Comparison of ENCODE assay signal across 1 cellular context in the genomic region with DNA sequence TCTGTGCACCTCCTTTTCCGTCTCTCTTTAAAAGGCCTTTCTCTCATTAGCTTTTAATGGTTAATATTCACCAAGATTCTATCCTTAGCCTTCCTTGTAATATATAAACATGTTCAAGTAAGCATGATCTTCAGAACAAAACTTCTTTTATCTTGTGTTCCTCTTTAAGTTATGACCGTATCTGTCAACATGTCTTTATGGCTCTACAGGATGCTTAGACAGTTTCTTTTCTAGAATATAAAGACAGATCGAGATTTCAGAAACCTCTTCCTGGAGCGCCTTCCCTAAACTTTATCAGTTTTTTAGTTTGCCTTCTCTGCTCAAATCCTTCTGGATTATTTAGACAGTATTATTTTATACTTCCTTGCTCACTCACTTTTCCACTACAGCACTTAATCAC.
TF ChIP-seq lines count a peak whose summit lies in the region.

No MANE protein-coding gene starts in this region.

TF ChIP-seq in GM23338, 12 proteins besides CTCF, POLR2A, EP300 and RAD21:
- TF ChIP-seq, protein P1, sequence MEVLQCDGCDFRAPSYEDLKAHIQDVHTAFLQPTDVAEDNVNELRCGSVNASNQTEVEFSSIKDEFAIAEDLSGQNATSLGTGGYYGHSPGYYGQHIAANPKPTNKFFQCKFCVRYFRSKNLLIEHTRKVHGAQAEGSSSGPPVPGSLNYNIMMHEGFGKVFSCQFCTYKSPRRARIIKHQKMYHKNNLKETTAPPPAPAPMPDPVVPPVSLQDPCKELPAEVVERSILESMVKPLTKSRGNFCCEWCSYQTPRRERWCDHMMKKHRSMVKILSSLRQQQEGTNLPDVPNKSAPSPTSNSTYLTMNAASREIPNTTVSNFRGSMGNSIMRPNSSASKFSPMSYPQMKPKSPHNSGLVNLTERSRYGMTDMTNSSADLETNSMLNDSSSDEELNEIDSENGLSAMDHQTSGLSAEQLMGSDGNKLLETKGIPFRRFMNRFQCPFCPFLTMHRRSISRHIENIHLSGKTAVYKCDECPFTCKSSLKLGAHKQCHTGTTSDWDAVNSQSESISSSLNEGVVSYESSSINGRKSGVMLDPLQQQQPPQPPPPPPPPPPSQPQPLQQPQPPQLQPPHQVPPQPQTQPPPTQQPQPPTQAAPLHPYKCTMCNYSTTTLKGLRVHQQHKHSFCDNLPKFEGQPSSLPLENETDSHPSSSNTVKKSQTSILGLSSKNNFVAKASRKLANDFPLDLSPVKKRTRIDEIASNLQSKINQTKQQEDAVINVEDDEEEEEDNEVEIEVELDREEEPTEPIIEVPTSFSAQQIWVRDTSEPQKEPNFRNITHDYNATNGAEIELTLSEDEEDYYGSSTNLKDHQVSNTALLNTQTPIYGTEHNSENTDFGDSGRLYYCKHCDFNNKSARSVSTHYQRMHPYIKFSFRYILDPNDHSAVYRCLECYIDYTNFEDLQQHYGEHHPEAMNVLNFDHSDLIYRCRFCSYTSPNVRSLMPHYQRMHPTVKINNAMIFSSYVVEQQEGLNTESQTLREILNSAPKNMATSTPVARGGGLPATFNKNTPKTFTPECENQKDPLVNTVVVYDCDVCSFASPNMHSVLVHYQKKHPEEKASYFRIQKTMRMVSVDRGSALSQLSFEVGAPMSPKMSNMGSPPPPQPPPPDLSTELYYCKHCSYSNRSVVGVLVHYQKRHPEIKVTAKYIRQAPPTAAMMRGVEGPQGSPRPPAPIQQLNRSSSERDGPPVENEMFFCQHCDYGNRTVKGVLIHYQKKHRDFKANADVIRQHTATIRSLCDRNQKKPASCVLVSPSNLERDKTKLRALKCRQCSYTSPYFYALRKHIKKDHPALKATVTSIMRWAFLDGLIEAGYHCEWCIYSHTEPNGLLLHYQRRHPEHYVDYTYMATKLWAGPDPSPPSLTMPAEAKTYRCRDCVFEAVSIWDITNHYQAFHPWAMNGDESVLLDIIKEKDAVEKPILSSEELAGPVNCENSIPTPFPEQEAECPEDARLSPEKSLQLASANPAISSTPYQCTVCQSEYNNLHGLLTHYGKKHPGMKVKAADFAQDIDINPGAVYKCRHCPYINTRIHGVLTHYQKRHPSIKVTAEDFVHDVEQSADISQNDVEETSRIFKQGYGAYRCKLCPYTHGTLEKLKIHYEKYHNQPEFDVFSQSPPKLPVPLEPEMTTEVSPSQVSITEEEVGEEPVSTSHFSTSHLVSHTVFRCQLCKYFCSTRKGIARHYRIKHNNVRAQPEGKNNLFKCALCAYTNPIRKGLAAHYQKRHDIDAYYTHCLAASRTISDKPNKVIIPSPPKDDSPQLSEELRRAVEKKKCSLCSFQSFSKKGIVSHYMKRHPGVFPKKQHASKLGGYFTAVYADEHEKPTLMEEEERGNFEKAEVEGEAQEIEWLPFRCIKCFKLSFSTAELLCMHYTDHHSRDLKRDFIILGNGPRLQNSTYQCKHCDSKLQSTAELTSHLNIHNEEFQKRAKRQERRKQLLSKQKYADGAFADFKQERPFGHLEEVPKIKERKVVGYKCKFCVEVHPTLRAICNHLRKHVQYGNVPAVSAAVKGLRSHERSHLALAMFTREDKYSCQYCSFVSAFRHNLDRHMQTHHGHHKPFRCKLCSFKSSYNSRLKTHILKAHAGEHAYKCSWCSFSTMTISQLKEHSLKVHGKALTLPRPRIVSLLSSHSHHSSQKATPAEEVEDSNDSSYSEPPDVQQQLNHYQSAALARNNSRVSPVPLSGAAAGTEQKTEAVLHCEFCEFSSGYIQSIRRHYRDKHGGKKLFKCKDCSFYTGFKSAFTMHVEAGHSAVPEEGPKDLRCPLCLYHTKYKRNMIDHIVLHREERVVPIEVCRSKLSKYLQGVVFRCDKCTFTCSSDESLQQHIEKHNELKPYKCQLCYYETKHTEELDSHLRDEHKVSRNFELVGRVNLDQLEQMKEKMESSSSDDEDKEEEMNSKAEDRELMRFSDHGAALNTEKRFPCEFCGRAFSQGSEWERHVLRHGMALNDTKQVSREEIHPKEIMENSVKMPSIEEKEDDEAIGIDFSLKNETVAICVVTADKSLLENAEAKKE (CRISPR knock-in tag; IDR thresholded peaks at IDR 0.05), result no peak
- TF ChIP-seq ZNF114 (CRISPR knock-in tag; IDR thresholded peaks at IDR 0.05), result no peak
- TF ChIP-seq, protein P2, sequence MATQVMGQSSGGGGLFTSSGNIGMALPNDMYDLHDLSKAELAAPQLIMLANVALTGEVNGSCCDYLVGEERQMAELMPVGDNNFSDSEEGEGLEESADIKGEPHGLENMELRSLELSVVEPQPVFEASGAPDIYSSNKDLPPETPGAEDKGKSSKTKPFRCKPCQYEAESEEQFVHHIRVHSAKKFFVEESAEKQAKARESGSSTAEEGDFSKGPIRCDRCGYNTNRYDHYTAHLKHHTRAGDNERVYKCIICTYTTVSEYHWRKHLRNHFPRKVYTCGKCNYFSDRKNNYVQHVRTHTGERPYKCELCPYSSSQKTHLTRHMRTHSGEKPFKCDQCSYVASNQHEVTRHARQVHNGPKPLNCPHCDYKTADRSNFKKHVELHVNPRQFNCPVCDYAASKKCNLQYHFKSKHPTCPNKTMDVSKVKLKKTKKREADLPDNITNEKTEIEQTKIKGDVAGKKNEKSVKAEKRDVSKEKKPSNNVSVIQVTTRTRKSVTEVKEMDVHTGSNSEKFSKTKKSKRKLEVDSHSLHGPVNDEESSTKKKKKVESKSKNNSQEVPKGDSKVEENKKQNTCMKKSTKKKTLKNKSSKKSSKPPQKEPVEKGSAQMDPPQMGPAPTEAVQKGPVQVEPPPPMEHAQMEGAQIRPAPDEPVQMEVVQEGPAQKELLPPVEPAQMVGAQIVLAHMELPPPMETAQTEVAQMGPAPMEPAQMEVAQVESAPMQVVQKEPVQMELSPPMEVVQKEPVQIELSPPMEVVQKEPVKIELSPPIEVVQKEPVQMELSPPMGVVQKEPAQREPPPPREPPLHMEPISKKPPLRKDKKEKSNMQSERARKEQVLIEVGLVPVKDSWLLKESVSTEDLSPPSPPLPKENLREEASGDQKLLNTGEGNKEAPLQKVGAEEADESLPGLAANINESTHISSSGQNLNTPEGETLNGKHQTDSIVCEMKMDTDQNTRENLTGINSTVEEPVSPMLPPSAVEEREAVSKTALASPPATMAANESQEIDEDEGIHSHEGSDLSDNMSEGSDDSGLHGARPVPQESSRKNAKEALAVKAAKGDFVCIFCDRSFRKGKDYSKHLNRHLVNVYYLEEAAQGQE (IDR thresholded peaks at IDR 0.05; ENCODE audit: unreplicated experiment), result no peak
